Comparison of ENCODE assay signal across 1 cellular context in the genomic region with DNA sequence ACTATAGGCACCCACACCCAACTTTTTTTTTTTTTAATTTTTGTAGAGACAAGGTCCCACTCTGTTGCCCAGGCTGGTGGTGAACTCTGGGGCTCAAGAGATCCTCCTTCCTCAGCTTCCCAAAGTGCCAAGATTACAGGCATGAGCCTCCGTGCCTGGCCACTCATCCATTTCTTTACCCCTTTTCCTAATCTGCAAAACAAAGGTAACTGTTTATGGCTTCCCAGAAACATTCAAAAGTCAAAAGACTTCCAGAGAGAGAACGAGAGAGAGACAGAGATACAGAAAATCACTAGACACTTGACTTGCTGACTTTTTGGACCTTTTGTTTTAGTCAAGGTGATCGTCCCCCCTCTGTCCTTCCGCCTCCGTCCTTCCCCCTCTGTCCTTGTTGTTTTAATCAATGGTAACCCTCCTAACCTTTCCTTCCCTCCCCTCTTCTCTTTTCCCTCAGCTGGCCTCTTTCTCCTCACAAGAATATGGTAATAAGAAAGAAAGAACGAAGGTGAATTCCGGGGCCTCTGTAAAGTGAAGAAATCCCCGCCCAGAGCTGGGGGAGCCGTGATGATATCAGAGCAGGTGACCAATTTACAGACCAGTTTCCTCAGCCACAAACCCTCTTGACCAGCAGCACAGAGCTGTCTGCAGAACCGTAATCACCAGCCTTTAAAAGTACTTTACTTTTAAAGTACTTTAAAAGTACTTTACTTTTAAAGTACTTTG.
TF ChIP-seq lines count a peak whose summit lies in the region.

No MANE protein-coding gene starts in this region.

TF ChIP-seq in H1, 55 proteins besides CTCF, POLR2A, EP300 and RAD21:
- 0 out of 2 replicates have a peak, but pooled peaks have one; percentile 11 for TF ChIP-seq USF2 (IDR thresholded peaks at IDR 0.05; ENCODE audit: low read length)
- TF ChIP-seq RNF2 (IDR thresholded peaks at IDR 0.05; ENCODE audit: borderline replicate concordance, low read depth, low read length, missing control alignments, poor library complexity, severe bottlenecking), result no peak
- 0 out of 2 replicates have a peak, but pooled peaks have one; percentile 27 for TF ChIP-seq TBP (IDR thresholded peaks at IDR 0.05; ENCODE audit: low read depth, low read length)
- TF ChIP-seq CEBPB (IDR thresholded peaks at IDR 0.05; ENCODE audit: low read depth, low read length), result 0 out of 2 replicates have a peak, but pooled peaks have one; percentile 21
- peak; percentile 75 for TF ChIP-seq ASH2L (IDR thresholded peaks at IDR 0.05; ENCODE audit: low read length)
